In genomic region chr5:80655231-80655784, GRCh38 we compare ENCODE assay signal across 8 cellular contexts. TPM values are rescaled to one million over a fixed set of nuclear protein-coding genes. Genes with fewer than 3 reads are reported as not detected.
DNase-seq lines count a peak whose midpoint lies in the region; ATAC-seq, FAIRE-seq and TF ChIP-seq lines count a peak whose summit lies in the region.

No MANE protein-coding gene starts in this region.

- no peaks in the 10 kb centered on the region for H3K27me3 ChIP-seq in OCI-LY1 (ENCODE audit: insufficient read depth, low read length)
- no peaks in the 10 kb centered on the region for H3K27me3 ChIP-seq in H1 (replicated peaks in 1 of 4; ENCODE audit: control insufficient read depth in 3 of 4, extremely low read depth in 1 of 4, insufficient read depth in 3 of 4, low read length in 3 of 4)
- H3K27me3 ChIP-seq in neuronal stem cell (ENCODE audit: control insufficient read depth in 3 of 3, insufficient read depth in 3 of 3, low read depth in 1 of 3, low read length in 3 of 3) = no peaks in the 10 kb centered on the region

- no peak overlapping the region for H4K8ac ChIP-seq in H1 (ENCODE audit: extremely low read depth, insufficient read depth, low read length)
- H4K8ac ChIP-seq in neuronal stem cell (ENCODE audit: low read depth, low read length) = no peak overlapping the region

- H4K20me1 ChIP-seq in OCI-LY1 (ENCODE audit: insufficient read depth, low read length) (no peaks in the 10 kb centered on the region), H1 (replicated peaks in 1 of 2; ENCODE audit: control insufficient read depth in 1 of 2, insufficient read depth in 2 of 2, low read length in 2 of 2) (peaks cover 0 to 2% of the 10 kb centered on the region in 2 experiments)

- H3K4me1 ChIP-seq in OCI-LY1 (ENCODE audit: insufficient read depth, low read length, severe bottlenecking) (peaks cover 29% of the 10 kb centered on the region), H1 (replicated peaks in 1 of 4; ENCODE audit: control insufficient read depth in 3 of 4, insufficient read depth in 4 of 4, low read length in 3 of 4) (peaks cover 0 to 5% (median 2%) of the 10 kb centered on the region in 4 experiments; a peak in 3 of 7 replicates), neuronal stem cell (ENCODE audit: control insufficient read depth in 2 of 2, insufficient read depth in 1 of 2, low read depth in 1 of 2, low read length in 2 of 2) (peaks cover 6 to 12% of the 10 kb centered on the region in 2 donors)

- H4K91ac ChIP-seq in H1 (replicated peaks; ENCODE audit: insufficient read length, low read length) = no peak overlapping the region
- H4K91ac ChIP-seq in neuronal stem cell (ENCODE audit: low read depth, low read length, poor library complexity) = no peak overlapping the region

- H3K79me2 ChIP-seq in OCI-LY1 (ENCODE audit: insufficient read depth, low read length) = peaks cover 23% of the 10 kb centered on the region
- peaks cover 7 to 26% of the 10 kb centered on the region in 2 experiments for H3K79me2 ChIP-seq in H1 (ENCODE audit: control insufficient read depth in 1 of 2, insufficient read depth in 2 of 2, low read length in 2 of 2)

- H3K18ac ChIP-seq in H1 (ENCODE audit: extremely low read depth, low read length) = no peak overlapping the region
- H3K18ac ChIP-seq in neuronal stem cell (ENCODE audit: low read length) = no peak overlapping the region

- no peak for TF ChIP-seq EP300 in H1 (IDR thresholded peaks at IDR 0.05; ENCODE audit: borderline replicate concordance in 1 of 2, low read depth in 2 of 2, low read length in 2 of 2)

- POLR2A ChIA-PET in H1 (lab: Charles Lee; ENCODE audit: partially characterized antibody) = interaction anchor here (0.6 to 3.2 kb wide), 9 partner anchors 9 to 177 kb away, joined by 3 to 13 read pairs (median 4); partner anchors contain the start of gene FAM151B

- H3K27ac ChIP-seq in OCI-LY1 (ENCODE audit: low read depth, low read length, poor library complexity, severe bottlenecking) = peak overlapping the region; percentile 82
- no peak overlapping the region for H3K27ac ChIP-seq in H1 (ENCODE audit: low read depth, low read length)
- peak overlapping the region; percentile 32 for H3K27ac ChIP-seq in neuronal stem cell (replicated peaks; ENCODE audit: low read length)

- H3K4ac ChIP-seq in H1 (replicated peaks; ENCODE audit: insufficient read length, low read depth, low read length) (peak overlapping the region; percentile 29), neuronal stem cell (ENCODE audit: low read length) (no peak overlapping the region)

- H3K79me1 ChIP-seq in H1 (ENCODE audit: low read depth, low read length) (no peaks in the 10 kb centered on the region; the same call in 1 of the 2 replicates), neuronal stem cell (ENCODE audit: low read depth, low read length) (peaks cover 4% of the 10 kb centered on the region)

- no peaks in the 10 kb centered on the region for H3K9me2 ChIP-seq in OCI-LY1 (ENCODE audit: low read depth, low read length)

- no peak overlapping the region for H3K23ac ChIP-seq in H1 (ENCODE audit: insufficient read length)
- no peak overlapping the region for H3K23ac ChIP-seq in neuronal stem cell (ENCODE audit: low read depth, low read length, poor library complexity)

- no peak for TF ChIP-seq POLR2A in H1 (IDR thresholded peaks at IDR 0.05; ENCODE audit: control extremely low read depth in 1 of 2, low read depth in 2 of 2, low read length in 2 of 2)

- CTCF ChIA-PET in H1 (lab: Charles Lee; ENCODE audit: partially characterized antibody) = interaction anchor here (1.5 to 3.3 kb wide), 3 partner anchors 12 to 175 kb away, joined by 3 to 28 read pairs (median 12); no protein-coding TSS in a partner anchor

- H3F3A ChIP-seq in OCI-LY1 (ENCODE audit: insufficient read depth, low read length) = no peaks in the 10 kb centered on the region

- H3K4me2 ChIP-seq in OCI-LY1 (ENCODE audit: low read length) (peak overlapping the region; percentile 92), H1 (ENCODE audit: insufficient read depth in 1 of 2, low read depth in 2 of 2, low read length in 2 of 2) (peak overlapping the region; percentile 80 to 98), neuronal stem cell (ENCODE audit: insufficient read depth, low read length, poor library complexity, severe bottlenecking) (peak overlapping the region; percentile 49)

- H3K4me3 ChIP-seq in OCI-LY1 (ENCODE audit: low read depth, low read length, poor library complexity, severe bottlenecking) (peak overlapping the region; percentile 93), H1 (ENCODE audit: extremely low read depth in 1 of 4, insufficient read depth in 2 of 4, low read depth in 3 of 4, low read length in 4 of 4) (peak overlapping the region; percentile 22 to 100 (median 78)), neuronal stem cell (ENCODE audit: low read length in 2 of 2) (peak overlapping the region; percentile 69 to 91)

- H3K36me3 ChIP-seq in OCI-LY1 (ENCODE audit: insufficient read depth, low read length) = peaks cover 34% of the 10 kb centered on the region
- H3K36me3 ChIP-seq in H1 (ENCODE audit: control insufficient read depth in 2 of 4, insufficient read depth in 4 of 4, low read length in 3 of 4) = peaks cover 0 to 28% (median 16%) of the 10 kb centered on the region in 4 experiments; a peak in 6 of 8 replicates
- peaks cover 5 to 54% of the 10 kb centered on the region in 2 donors for H3K36me3 ChIP-seq in neuronal stem cell (replicated peaks in 1 of 2; ENCODE audit: control insufficient read depth in 2 of 2, insufficient read depth in 2 of 2, low read length in 2 of 2)

- H2BK12ac ChIP-seq in H1 (ENCODE audit: low read depth, low read length) (no peak overlapping the region), neuronal stem cell (ENCODE audit: low read length) (no peak overlapping the region)

- no peak for FAIRE-seq in H1 (lab: Jason Lieb, UNC)

- H2AK5ac ChIP-seq in H1 (ENCODE audit: low read depth, low read length) (no peak overlapping the region), neuronal stem cell (ENCODE audit: low read depth, low read length) (no peak overlapping the region)

- peaks cover 9% of the 10 kb centered on the region; the same call in 1 of the 2 replicates for H3K23me2 ChIP-seq in H1 (ENCODE audit: low read depth, low read length)

- H3K56ac ChIP-seq in H1 (replicated peaks; ENCODE audit: insufficient read length, low read depth, low read length) = no peak overlapping the region

- H3K14ac ChIP-seq in H1 (ENCODE audit: insufficient read length) (no peak overlapping the region), neuronal stem cell (ENCODE audit: low read length) (no peak overlapping the region)

- H3K9ac ChIP-seq in OCI-LY1 (ENCODE audit: low read length) (peak overlapping the region; percentile 91), H1 (replicated peaks in 1 of 4; ENCODE audit: extremely low read depth in 1 of 4, low read depth in 3 of 4, low read length in 3 of 4) (peak overlapping the region in 3 of 4 experiments; percentile 38 to 78 (median 38); a peak in 5 of 7 replicates), neuronal stem cell (ENCODE audit: low read depth, low read length, poor library complexity) (no peak overlapping the region)

- TF ChIP-seq RAD21 in H1 (IDR thresholded peaks at IDR 0.05 in 1 of 2, conservative IDR thresholded peaks at IDR 0.05 in 1 of 2; ENCODE audit: low read depth in 2 of 2, low read length in 2 of 2) = no peak

- H2BK120ac ChIP-seq in H1 (replicated peaks; ENCODE audit: low read depth, low read length) = no peak overlapping the region
- no peak overlapping the region for H2BK120ac ChIP-seq in neuronal stem cell (ENCODE audit: low read depth, low read length)

- DNase-seq in GM03348 (ENCODE audit: low spot score) = peak; percentile 7
- no peak for DNase-seq in H1 (ENCODE audit: low read depth in 1 of 2, low spot score in 2 of 2)
- no peak for DNase-seq in neuronal stem cell (ENCODE audit: low spot score)
- DNase-seq in stimulated activated CD4-positive, alpha-beta T cell treated with anti-CD3 and anti-CD28 coated beads, Interleukin-15, amount 100 ng/mL, for 24 hours = no peak
- DNase-seq in NCI-H2029 (lab: John Stamatoyannopoulos, UW) = no peak
- DNase-seq in iPS-NIHi7 (ENCODE audit: extremely low spot score) = no peak

- 49% methylated on average over 6 of the region's 7 CpGs; no CpG with 5 or more reads in 1 of the 2 experiments for WGBS in H1 (ENCODE audit: extremely low coverage in 1 of 2, insufficient coverage in 1 of 2, insufficient read length in 1 of 2, insufficient replicate concordance in 2 of 2, low coverage in 1 of 2, low lambda C conversion rate in 2 of 2, missing lambda C conversion rate in 1 of 2), 2 experiments
- WGBS in neuronal stem cell (ENCODE audit: extremely low coverage in 2 of 2, insufficient read length in 2 of 2, insufficient replicate concordance in 1 of 2), 2 donors = no CpG with 5 or more reads among the region's 7 CpGs

- H2BK5ac ChIP-seq in H1 (ENCODE audit: low read depth, low read length) = peak overlapping the region; percentile 21; the same call in 1 of the 2 replicates
- H2BK5ac ChIP-seq in neuronal stem cell (ENCODE audit: low read length) = no peak overlapping the region

- no peak overlapping the region for H2BK20ac ChIP-seq in H1 (ENCODE audit: low read length)

- no peaks in the 10 kb centered on the region for H3K9me3 ChIP-seq in OCI-LY1 (ENCODE audit: low read length)
- H3K9me3 ChIP-seq in H1 (ENCODE audit: insufficient read depth in 2 of 2, low read depth in 1 of 2, low read length in 1 of 2) = no peaks in the 10 kb centered on the region
- no peaks in the 10 kb centered on the region for H3K9me3 ChIP-seq in neuronal stem cell (replicated peaks in 1 of 2; ENCODE audit: control insufficient read depth in 2 of 2, insufficient read depth in 1 of 2, low read depth in 1 of 2, low read length in 2 of 2)

- no peak overlapping the region for H2BK15ac ChIP-seq in H1 (ENCODE audit: low read length)
- no peak overlapping the region for H2BK15ac ChIP-seq in neuronal stem cell (ENCODE audit: low read length)

- H4K5ac ChIP-seq in H1 (ENCODE audit: insufficient read length, low read depth, low read length) = no peak overlapping the region

- H2AFZ ChIP-seq in OCI-LY1 (ENCODE audit: low read length) (no peak overlapping the region), H1 (ENCODE audit: low read length) (no peak overlapping the region), neuronal stem cell (ENCODE audit: low read length) (peak overlapping the region; percentile 18)

- TF ChIP-seq CTCF in OCI-LY1 (IDR thresholded peaks at IDR 0.05; ENCODE audit: low read length) (no peak), H1 (IDR thresholded peaks at IDR 0.05; ENCODE audit: control extremely low read depth in 1 of 3, insufficient read depth in 1 of 3, low read depth in 1 of 3, low read length in 3 of 3) (no peak)

- no peak for ATAC-seq in HG03139 (IDR thresholded peaks at IDR 0.05; ENCODE audit: unreplicated experiment)

RNA-seq across cellular contexts. Expression of gene DHFR, which starts 0.5 kb away (rescaled TPM):
- total RNA-seq in H1 (2021; fragmentation: NEBNext Ultra II Directional; extraction: Animal tissue kit (Norgen Biotek cat#: 25700)) = 86.7 and 88.9 TPM in 2 replicates
- polyA plus RNA-seq in H1 (2011; rRNA removed) = 34.5 and 46.4 TPM in 2 replicates
- polyA plus RNA-seq in H1 (2011; cell fraction: cytosol; rRNA removed) = 55.7 TPM
- polyA plus RNA-seq in H1 (2011; cell fraction: nucleus; rRNA removed) = 93.3 TPM
- polyA plus RNA-seq in H1 (2012, experiment 1 of 2) = 52.3 to 74.6 TPM (median 57.2 TPM) in 4 replicates
- 16.6 TPM for polyA plus RNA-seq in H1 (2012, experiment 2 of 2)
- polyA plus RNA-seq in H1 (2013, experiment 1 of 2) = 172 TPM
- 152 TPM for polyA plus RNA-seq in H1 (2013, experiment 2 of 2)
- polyA minus RNA-seq in H1 (2011; rRNA and poly(A)+ RNA removed) = 51.3 and 69.7 TPM in 2 replicates
- 53.4 TPM for polyA minus RNA-seq in H1 (2011; cell fraction: cytosol; rRNA and poly(A)+ RNA removed)
- polyA minus RNA-seq in H1 (2011; cell fraction: nucleus; rRNA and poly(A)+ RNA removed) = 111 TPM
- polyA plus RNA-seq in neuronal stem cell (2013, experiment 1 of 2) = 139 TPM
- 143 TPM for polyA plus RNA-seq in neuronal stem cell (2013, experiment 2 of 2)

RNA-seq across cellular contexts. Expression of gene MSH3, which starts 0.9 kb away (rescaled TPM):
- total RNA-seq in H1 (2021; fragmentation: NEBNext Ultra II Directional; extraction: Animal tissue kit (Norgen Biotek cat#: 25700)) = 20.3 and 22.6 TPM in 2 replicates
- 2.5 and 3.6 TPM in 2 replicates for polyA plus RNA-seq in H1 (2011; rRNA removed)
- 5.4 TPM for polyA plus RNA-seq in H1 (2011; cell fraction: cytosol; rRNA removed)
- 4.2 TPM for polyA plus RNA-seq in H1 (2011; cell fraction: nucleus; rRNA removed)
- 6.6 to 14.0 TPM (median 8.7 TPM) in 4 replicates for polyA plus RNA-seq in H1 (2012, experiment 1 of 2)
- 0.54 TPM for polyA plus RNA-seq in H1 (2012, experiment 2 of 2)
- polyA plus RNA-seq in H1 (2013, experiment 1 of 2) = 12.6 TPM
- 12.7 TPM for polyA plus RNA-seq in H1 (2013, experiment 2 of 2)
- polyA minus RNA-seq in H1 (2011; rRNA and poly(A)+ RNA removed) = 10.6 and 14.9 TPM in 2 replicates
- polyA minus RNA-seq in H1 (2011; cell fraction: cytosol; rRNA and poly(A)+ RNA removed) = 11.1 TPM
- polyA minus RNA-seq in H1 (2011; cell fraction: nucleus; rRNA and poly(A)+ RNA removed) = 34.6 TPM
- 11.4 TPM for polyA plus RNA-seq in neuronal stem cell (2013, experiment 1 of 2)
- polyA plus RNA-seq in neuronal stem cell (2013, experiment 2 of 2) = 11.8 TPM
